In genomic region chr11:63944987-63945386, GRCh38 we compare ENCODE assay signal across 11 cellular contexts. TPM values are rescaled to one million over a fixed set of nuclear protein-coding genes. Genes with fewer than 3 reads are reported as not detected.
DNase-seq lines count a peak whose midpoint lies in the region; ATAC-seq and TF ChIP-seq lines count a peak whose summit lies in the region.
"Had no signal": no experiment of that assay in that cellular context is flagged by ENCODE, and none has a peak within 500 bp of the region (broad histone marks: within the 10 kb centered on the region; RNA-seq: fewer than 3 reads in every experiment).

No MANE protein-coding gene starts in this region.

- TF ChIP-seq CTCF in left ventricle myocardium inferior (IDR thresholded peaks at IDR 0.05; ENCODE audit: borderline replicate concordance): no peak
- no peak for TF ChIP-seq CTCF in psoas muscle (IDR thresholded peaks at IDR 0.05)

- H3K9me3 ChIP-seq in adipocyte (ENCODE audit: control insufficient read depth, low read length) (no peaks in the 10 kb centered on the region), left ventricle myocardium inferior (replicated peaks) (no peaks in the 10 kb centered on the region), psoas muscle (no peaks in the 10 kb centered on the region), Karpas-422 (ENCODE audit: low read length) (no peaks in the 10 kb centered on the region)

- H2AFZ ChIP-seq in Karpas-422 (ENCODE audit: low read length): no peak overlapping the region

- H3K27ac ChIP-seq in left ventricle myocardium inferior (replicated peaks): peak overlapping the region; percentile 83
- H3K27ac ChIP-seq in psoas muscle: peak overlapping the region; percentile 85
- no peak overlapping the region for H3K27ac ChIP-seq in Karpas-422 (ENCODE audit: low read length)

- DNase-seq in AG20443 (ENCODE audit: low spot score) (peak; percentile 63), adipocyte (ENCODE audit: low read depth) (no peak), left ventricle myocardium inferior (peak; percentile 45), psoas muscle (peak; percentile 63 to 91), Karpas-422 (no peak), cortex of kidney (lab: John Stamatoyannopoulos, UW) (no peak), mesenteric fat pad (ENCODE audit: low spot score) (no peak), NCI-H526 (lab: John Stamatoyannopoulos, UW) (no peak)
- DNase-seq: activated CD4-positive, alpha-beta T cell treated with anti-CD3 and anti-CD28 coated beads for 4 hours; activated naive CD8-positive, alpha-beta T cell treated with anti-CD3 and anti-CD28 coated beads for 36 hours; stimulated activated CD4-positive, alpha-beta T cell treated with anti-CD3 and anti-CD28 coated beads, Interleukin-4, amount 100 ng/mL, for 1 hour had no signal

- no peaks in the 10 kb centered on the region for H3K27me3 ChIP-seq in adipocyte (replicated peaks; ENCODE audit: control insufficient read depth, insufficient read depth, low read length)
- no peaks in the 10 kb centered on the region for H3K27me3 ChIP-seq in left ventricle myocardium inferior (ENCODE audit: low read depth)
- no peaks in the 10 kb centered on the region for H3K27me3 ChIP-seq in psoas muscle (ENCODE audit: insufficient read depth in 3 of 3, low read length in 2 of 3)
- no peaks in the 10 kb centered on the region for H3K27me3 ChIP-seq in Karpas-422 (ENCODE audit: low read length)

- H3K4me2 ChIP-seq in Karpas-422 (ENCODE audit: low read depth, low read length, poor library complexity, severe bottlenecking): no peak overlapping the region

- peak; percentile 89 to 94 (median 92) for ATAC-seq in psoas muscle

- H3K4me3 ChIP-seq in adipocyte (ENCODE audit: low read length): peak overlapping the region; percentile 57
- H3K4me3 ChIP-seq in left ventricle myocardium inferior: peak overlapping the region; percentile 49
- H3K4me3 ChIP-seq in psoas muscle: peak overlapping the region; percentile 37
- H3K4me3 ChIP-seq in Karpas-422 (ENCODE audit: low read length): no peak overlapping the region

- peaks cover 20% of the 10 kb centered on the region for H3K4me1 ChIP-seq in adipocyte (ENCODE audit: control insufficient read depth, insufficient read depth, low read length)
- peaks cover 53% of the 10 kb centered on the region for H3K4me1 ChIP-seq in left ventricle myocardium inferior
- H3K4me1 ChIP-seq in psoas muscle: peaks cover 27% of the 10 kb centered on the region
- H3K4me1 ChIP-seq in Karpas-422 (ENCODE audit: low read length): peaks cover 14% of the 10 kb centered on the region

- H3K9ac ChIP-seq in adipocyte (ENCODE audit: low read length) (peak overlapping the region; percentile 73), Karpas-422 (ENCODE audit: low read length) (no peak overlapping the region)

- H3K9me2 ChIP-seq in Karpas-422 (replicated peaks; ENCODE audit: insufficient read depth, low read length): no peaks in the 10 kb centered on the region

- intact Hi-C loops in left ventricle myocardium inferior (cut with micrococcal nuclease) (loop anchor here (2.0 kb wide), 1 partner anchor 108 kb away; no protein-coding TSS in a partner anchor), psoas muscle (cut with DNase I) (loop anchor here (2.0 to 5.0 kb wide), 3 partner anchors 26 to 178 kb away; partner anchors contain the start of genes MARK2 (in 1 of the 2) and ZFTA (in 1 of the 2))

- H3K79me2 ChIP-seq in Karpas-422 (ENCODE audit: low read length): peaks cover 64% of the 10 kb centered on the region

- WGBS in psoas muscle, 3 donors: 14 to 25% (median 18%) methylated on average over 8 of the region's 8 CpGs

- H3K36me3 ChIP-seq in adipocyte (ENCODE audit: control insufficient read depth, insufficient read depth, low read length, severe bottlenecking): peaks cover 10% of the 10 kb centered on the region
- peaks cover 23% of the 10 kb centered on the region for H3K36me3 ChIP-seq in left ventricle myocardium inferior
- peaks cover 0 to 32% of the 10 kb centered on the region in 2 donors for H3K36me3 ChIP-seq in psoas muscle (ENCODE audit: insufficient read depth in 1 of 2, low read depth in 1 of 2)
- peaks cover 11% of the 10 kb centered on the region for H3K36me3 ChIP-seq in Karpas-422 (ENCODE audit: insufficient read depth, low read length)

- H4K20me1 ChIP-seq in Karpas-422 (ENCODE audit: insufficient read depth, low read depth, low read length): 0 out of 2 replicates have a peak, but pooled peaks cover 5% of the 10 kb centered on the region

RNA-seq across cellular contexts. Expression of gene NAA40, which starts 6.2 kb away (rescaled TPM):
- total RNA-seq in left ventricle myocardium inferior (19.7 TPM), psoas muscle (10 to 100 TPM in 1 of 4 donors, 1 to 10 TPM in 3; 5.4 to 13.7 (median 7.8) TPM), mesenteric fat pad (14.7 TPM)
- polyA plus RNA-seq in psoas muscle: 10 to 100 TPM in 1 of 3 donors, 1 to 10 TPM in 2; 4.6 to 10.5 (median 7.6) TPM
- 19.0 and 19.2 TPM in 2 replicates for total RNA-seq in Karpas-422 (2014; rRNA removed; shearing (Covaris generic); ENCODE audit: low replicate concordance)

RNA-seq across cellular contexts. Expression of gene RCOR2, which starts 28.0 kb away (rescaled TPM):
- total RNA-seq in left ventricle myocardium inferior (10.5 TPM), psoas muscle (1 to 10 TPM in 1 of 4 donors, under 1 TPM in 3; 0.25 to 2.1 (median 0.47) TPM), mesenteric fat pad (0.58 TPM)
- under 1 TPM; 0.07 to 0.91 (median 0.77) TPM for polyA plus RNA-seq in psoas muscle
- 2.1 and 2.4 TPM in 2 replicates for total RNA-seq in Karpas-422 (2014; rRNA removed; shearing (Covaris generic); ENCODE audit: low replicate concordance)

RNA-seq across cellular contexts. Expression of gene COX8A, which starts 29.4 kb away (rescaled TPM):
- 920 TPM for total RNA-seq in left ventricle myocardium inferior
- total RNA-seq in psoas muscle: 100 to 1,000 TPM; 547 to 830 (median 614) TPM
- polyA plus RNA-seq in psoas muscle: 1,000 to 10,000 TPM; 1,239 to 1,847 (median 1,663) TPM
- 574 and 779 TPM in 2 replicates for total RNA-seq in Karpas-422 (2014; rRNA removed; shearing (Covaris generic); ENCODE audit: low replicate concordance)
- 249 TPM for total RNA-seq in mesenteric fat pad

RNA-seq across cellular contexts. Expression of gene OTUB1, which starts 41.3 kb away (rescaled TPM):
- total RNA-seq in left ventricle myocardium inferior (57.0 TPM), psoas muscle (10 to 100 TPM; 39.4 to 47.8 (median 40.8) TPM), mesenteric fat pad (44.3 TPM)
- 10 to 100 TPM; 49.1 to 75.4 (median 72.7) TPM for polyA plus RNA-seq in psoas muscle
- 41.6 and 61.7 TPM in 2 replicates for total RNA-seq in Karpas-422 (2014; rRNA removed; shearing (Covaris generic); ENCODE audit: low replicate concordance)

Comparison
In these comparisons a context has a peak if more than half of its experiments do, and no peak if none do; other contexts are left out.
1. DNase-seq: peak in AG20443 (single experiment), left ventricle myocardium inferior (single experiment) and psoas muscle (2 of 2); none in adipocyte (single experiment), Karpas-422 (single experiment), cortex of kidney (single experiment), mesenteric fat pad (single experiment) and NCI-H526 (0 of 2).